In genomic region chr6:28943557-28944411, GRCh38 we compare ENCODE assay signal across 1 cellular context.
A peak's percentile ranks its signal among the peaks of the same experiment; 100 is the strongest.
TF ChIP-seq lines count a peak whose summit lies in the region.

No MANE protein-coding gene starts in this region.

TF ChIP-seq in HEK293, 187 proteins besides CTCF, POLR2A, EP300 and RAD21 (continued from another document and continues in another):
- TF ChIP-seq ZSCAN18 (tag by site-specific recombination; IDR thresholded peaks at IDR 0.05) (peak; percentile 82; the same call in 1 of the 2 replicates), ZNF530 (tag by site-specific recombination; IDR thresholded peaks at IDR 0.05; ENCODE audit: low read depth) (0 out of 2 replicates have a peak, but pooled peaks have one; percentile 44), REST (tag by site-specific recombination; IDR thresholded peaks at IDR 0.05) (0 out of 2 replicates have a peak, but pooled peaks have one; percentile 22), ZNF792 (tag by site-specific recombination; IDR thresholded peaks at IDR 0.05) (peak; percentile 76; the same call in 1 of the 2 replicates), ZNF76 (tag by site-specific recombination; IDR thresholded peaks at IDR 0.05; ENCODE audit: borderline replicate concordance, low read depth) (peak; percentile 73; the same call in 1 of the 2 replicates), ZXDB (tag by site-specific recombination; IDR thresholded peaks at IDR 0.05) (peak; percentile 86), ZBTB20 (tag by site-specific recombination; IDR thresholded peaks at IDR 0.05) (peak; percentile 87), KLF8 (tag by site-specific recombination; IDR thresholded peaks at IDR 0.05) (peak; percentile 87), GLI4 (tag by site-specific recombination; IDR thresholded peaks at IDR 0.05) (no peak), GFI1B (tag by site-specific recombination; IDR thresholded peaks at IDR 0.05) (no peak), ZNF610 (tag by site-specific recombination; IDR thresholded peaks at IDR 0.05; ENCODE audit: borderline replicate concordance) (0 out of 2 replicates have a peak, but pooled peaks have one; percentile 42), IKZF3 (tag by site-specific recombination; IDR thresholded peaks at IDR 0.05) (peak; percentile 98), KLF10 (tag by site-specific recombination; IDR thresholded peaks at IDR 0.05) (peak; percentile 69; the same call in 1 of the 2 replicates), ZBTB7A (tag by site-specific recombination; IDR thresholded peaks at IDR 0.05; ENCODE audit: low read depth) (peak; percentile 95), ZNF843 (tag by site-specific recombination; IDR thresholded peaks at IDR 0.05) (peak; percentile 60; the same call in 1 of the 2 replicates), ZBTB49 (tag by site-specific recombination; IDR thresholded peaks at IDR 0.05; ENCODE audit: low read depth) (no peak), ZNF394 (tag by site-specific recombination; IDR thresholded peaks at IDR 0.05; ENCODE audit: borderline replicate concordance) (peak; percentile 42; the same call in 1 of the 2 replicates), SCRT2 (tag by site-specific recombination; IDR thresholded peaks at IDR 0.05) (peak; percentile 90), SP7 (tag by site-specific recombination; IDR thresholded peaks at IDR 0.05) (peak; percentile 80), RBAK (tag by site-specific recombination; IDR thresholded peaks at IDR 0.05) (no peak), ZSCAN4 (tag by site-specific recombination; IDR thresholded peaks at IDR 0.05) (no peak), ZNF416 (tag by site-specific recombination; IDR thresholded peaks at IDR 0.05) (no peak), SETDB1 (IDR thresholded peaks at IDR 0.05; ENCODE audit: insufficient read length, low read length) (no peak), PATZ1 (tag by site-specific recombination; IDR thresholded peaks at IDR 0.05) (peak; percentile 99), ZNF548 (tag by site-specific recombination; IDR thresholded peaks at IDR 0.05) (no peak), ZNF561 (tag by site-specific recombination; IDR thresholded peaks at IDR 0.05; ENCODE audit: borderline replicate concordance) (peak; percentile 97), ZBTB6 (tag by site-specific recombination; IDR thresholded peaks at IDR 0.05) (peak; percentile 77), ZSCAN16 (tag by site-specific recombination; IDR thresholded peaks at IDR 0.05) (no peak; the same call in none of the 2 replicates), FEZF1 (tag by site-specific recombination; IDR thresholded peaks at IDR 0.05) (peak; percentile 76), ZNF558 (tag by site-specific recombination; IDR thresholded peaks at IDR 0.05) (peak; percentile 78), ZNF654 (tag by site-specific recombination; IDR thresholded peaks at IDR 0.05; ENCODE audit: low read depth) (no peak), ZBTB26 (tag by site-specific recombination; optimal IDR thresholded peaks at IDR 0.05) (peak; percentile 24), ZIC2 (tag by site-specific recombination; IDR thresholded peaks at IDR 0.05) (0 out of 2 replicates have a peak, but pooled peaks have one; percentile 41), ZNF37A (tag by site-specific recombination; IDR thresholded peaks at IDR 0.05) (no peak), ZNF624 (tag by site-specific recombination; IDR thresholded peaks at IDR 0.05) (no peak), WT1 (tag by site-specific recombination; IDR thresholded peaks at IDR 0.05) (no peak; the same call in 1 of the 2 replicates), ZNF221 (tag by site-specific recombination; IDR thresholded peaks at IDR 0.05; ENCODE audit: borderline replicate concordance) (0 out of 2 replicates have a peak, but pooled peaks have one; percentile 71), ZNF184 (tag by site-specific recombination; IDR thresholded peaks at IDR 0.05) (peak; percentile 85; the same call in 1 of the 2 replicates), ZNF513 (tag by site-specific recombination; IDR thresholded peaks at IDR 0.05) (no peak), ZNF629 (tag by site-specific recombination; IDR thresholded peaks at IDR 0.05) (peak; percentile 69), ZNF549 (tag by site-specific recombination; IDR thresholded peaks at IDR 0.05) (peak; percentile 68; the same call in 1 of the 2 replicates), ZNF350 (tag by site-specific recombination; IDR thresholded peaks at IDR 0.05) (no peak), ZNF600 (tag by site-specific recombination; IDR thresholded peaks at IDR 0.05) (peak; percentile 15; the same call in 1 of the 2 replicates), ZNF660 (tag by site-specific recombination; IDR thresholded peaks at IDR 0.05) (peak; percentile 97), ZNF335 (tag by site-specific recombination; conservative IDR thresholded peaks at IDR 0.05) (no peak; the same call in 1 of the 2 replicates), ZEB2 (tag by site-specific recombination; IDR thresholded peaks at IDR 0.05) (peak; percentile 69), ZNF248 (tag by site-specific recombination; IDR thresholded peaks at IDR 0.05) (no peak), ZNF133 (tag by site-specific recombination; IDR thresholded peaks at IDR 0.05) (no peak), MEIS1 (CRISPR knock-in tag; IDR thresholded peaks at IDR 0.05; ENCODE audit: borderline replicate concordance) (no peak), ZNF341 (tag by site-specific recombination; IDR thresholded peaks at IDR 0.05; ENCODE audit: low read depth) (0 out of 2 replicates have a peak, but pooled peaks have one; percentile 24), KLF1 (tag by site-specific recombination; IDR thresholded peaks at IDR 0.05) (peak; percentile 67), ZNF138 (tag by site-specific recombination; IDR thresholded peaks at IDR 0.05; ENCODE audit: borderline replicate concordance) (no peak), ZNF571 (tag by site-specific recombination; IDR thresholded peaks at IDR 0.05) (no peak), ZNF112 (tag by site-specific recombination; IDR thresholded peaks at IDR 0.05) (no peak), YY1 (tag by site-specific recombination; IDR thresholded peaks at IDR 0.05) (peak; percentile 30), ZNF777 (tag by site-specific recombination; IDR thresholded peaks at IDR 0.05; ENCODE audit: borderline replicate concordance) (no peak)
